In genomic region chr13:36920612-36921185, GRCh38 we compare ENCODE assay signal across 8 cellular contexts. TPM values are rescaled to one million over a fixed set of nuclear protein-coding genes. Genes with fewer than 3 reads are reported as not detected.
DNase-seq lines count a peak whose midpoint lies in the region; ATAC-seq and TF ChIP-seq lines count a peak whose summit lies in the region.

No MANE protein-coding gene starts in this region.

- H4K20me1 ChIP-seq in osteoblast (ENCODE audit: insufficient read depth, low read length) = no peaks in the 10 kb centered on the region

- no peak for TF ChIP-seq CTCF in C4-2B (conservative IDR thresholded peaks at IDR 0.05)
- TF ChIP-seq CTCF in osteoblast (IDR thresholded peaks at IDR 0.05; ENCODE audit: extremely low read depth, low read depth, low read length) = no peak

- H3K36me3 Mint-ChIP-seq in effector memory CD8-positive, alpha-beta T cell (ENCODE audit: insufficient read depth) = peaks cover 2% of the 10 kb centered on the region

- DNase-seq in NCI-H526 (lab: John Stamatoyannopoulos, UW) = peak; percentile 63 to 74
- no peak for DNase-seq in effector memory CD8-positive, alpha-beta T cell
- no peak for DNase-seq in osteoblast (ENCODE audit: insufficient read length, low spot score, missing footprints)
- DNase-seq in NAMALWA (ENCODE audit: low spot score) = no peak
- no peak for DNase-seq in NCI-H2029 treated with DMSO at 0.1 percent for 48 hours (lab: John Stamatoyannopoulos, UW)

- H3K9me3 Mint-ChIP-seq in effector memory CD8-positive, alpha-beta T cell = no peaks in the 10 kb centered on the region

- H3K4me3 ChIP-seq in osteoblast (ENCODE audit: insufficient read depth, low read length) = peak overlapping the region; percentile 86

- peak overlapping the region; percentile 69 for H2AFZ ChIP-seq in osteoblast (ENCODE audit: low read length)

- H3K27ac Mint-ChIP-seq in effector memory CD8-positive, alpha-beta T cell = no peak overlapping the region

- H3K27me3 ChIP-seq in osteoblast (ENCODE audit: insufficient read depth, low read length) = no peaks in the 10 kb centered on the region

- peak overlapping the region; percentile 71 to 73 for H3K4me3 Mint-ChIP-seq in effector memory CD8-positive, alpha-beta T cell

- peak overlapping the region; percentile 61 for H3K4me2 ChIP-seq in osteoblast (ENCODE audit: insufficient read depth, low read length)

- peaks cover 6 to 9% of the 10 kb centered on the region in 2 donors for H3K4me1 Mint-ChIP-seq in effector memory CD8-positive, alpha-beta T cell (ENCODE audit: low read depth in 2 of 2)

- H3K27ac ChIP-seq in C4-2B (peak overlapping the region; percentile 76), osteoblast (ENCODE audit: low read depth, low read length) (no peak overlapping the region)

- H3K4me1 ChIP-seq in osteoblast (ENCODE audit: insufficient read depth, low read length) = peaks cover 10% of the 10 kb centered on the region

- H3K9me3 ChIP-seq in osteoblast (ENCODE audit: low read depth, low read length) = no peaks in the 10 kb centered on the region

- ATAC-seq in effector memory CD8-positive, alpha-beta T cell (replicated peaks) = no peak
- ATAC-seq in HG03025 (IDR thresholded peaks at IDR 0.05; ENCODE audit: low FRiP score, unreplicated experiment) (no peak), GM18517 (IDR thresholded peaks at IDR 0.05; ENCODE audit: unreplicated experiment) (no peak)

- no peaks in the 10 kb centered on the region for H3K36me3 ChIP-seq in osteoblast (ENCODE audit: insufficient read depth, low read length)

- peaks cover 69 to 72% of the 10 kb centered on the region in 2 donors for H3K27me3 Mint-ChIP-seq in effector memory CD8-positive, alpha-beta T cell

- peaks cover 22% of the 10 kb centered on the region for H3K79me2 ChIP-seq in osteoblast (ENCODE audit: insufficient read depth, low read length)

RNA-seq across cellular contexts. Expression of gene SMAD9, which starts 0.7 kb away (rescaled TPM):
- 3.2 and 4.7 TPM in 2 replicates for total RNA-seq in osteoblast

Comparison
In these comparisons a context has a peak if more than half of its experiments do, and no peak if none do; other contexts are left out.
1. DNase-seq: peak in NCI-H526 (2 of 2); none in effector memory CD8-positive, alpha-beta T cell (0 of 3), osteoblast (single experiment), NAMALWA (single experiment) and NCI-H2029 treated with DMSO at 0.1 percent for 48 hours (single experiment).